In the genomic region with DNA sequence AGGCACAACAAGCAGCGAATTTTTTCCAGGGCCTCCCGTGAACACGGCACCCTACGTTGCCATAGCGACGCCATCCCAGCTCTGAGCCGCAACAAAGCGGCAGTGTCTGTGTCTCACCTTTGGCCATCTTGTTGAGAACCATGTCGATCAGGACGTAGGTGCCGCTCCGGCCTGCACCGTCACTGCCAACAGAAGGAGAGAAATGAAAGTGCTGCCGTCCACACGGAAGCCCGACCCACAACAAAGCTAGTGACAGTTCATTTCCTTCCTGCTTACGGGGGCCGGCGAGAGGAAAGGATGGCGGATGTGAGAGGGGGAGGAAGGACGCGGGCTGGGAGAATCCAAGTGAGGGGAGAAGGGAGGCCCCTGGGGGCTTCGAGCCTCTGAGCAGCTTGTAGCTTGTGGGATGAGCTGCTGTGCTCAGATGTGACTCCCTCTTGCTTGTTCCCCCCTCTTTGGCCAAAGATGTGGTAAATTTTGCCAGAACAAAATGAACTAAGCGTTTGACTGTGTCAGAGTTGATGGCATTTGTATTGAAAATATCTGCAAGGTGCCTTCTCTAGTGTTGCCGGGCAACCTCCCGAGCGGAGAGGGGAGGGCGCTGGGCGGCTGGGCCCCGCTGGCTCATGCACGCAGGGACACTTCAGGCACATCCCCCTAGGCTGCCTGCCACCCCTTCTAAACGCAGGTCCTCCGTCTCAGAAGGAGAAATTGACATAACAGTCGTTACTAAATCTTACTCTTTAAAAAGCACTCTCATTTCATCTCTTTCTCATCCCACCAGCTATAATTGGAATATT, we compare ENCODE assay signal across 7 cellular contexts.
DNase-seq lines count a peak whose midpoint lies in the region; ATAC-seq and TF ChIP-seq lines count a peak whose summit lies in the region.

No MANE protein-coding gene starts in this region.

- H3K4me1 Mint-ChIP-seq in memory B cell = peaks cover 19% of the 10 kb centered on the region

- H3K4me3 ChIP-seq in Jurkat, Clone E6-1 (ENCODE audit: low read length) = peak overlapping the region; percentile 21; the same call in 1 of the 2 replicates
- H3K4me3 ChIP-seq in dorsolateral prefrontal cortex = peak overlapping the region; percentile 30 to 84 (median 65)

- peak; percentile 26 for DNase-seq in Jurkat, Clone E6-1 (ENCODE audit: low read depth, low spot score)
- DNase-seq in activated CD4-positive, alpha-beta T cell treated with anti-CD3 and anti-CD28 coated beads, Interleukin-2, amount 50 U/mL, for 1 hour = peak; percentile 72
- DNase-seq in dorsolateral prefrontal cortex (peak in 9 of 10 donors; percentile 10 to 75 (median 53)), memory B cell (ENCODE audit: low spot score in 2 of 2) (peak; percentile 22 to 23), NCI-H82 treated with DMSO at 0.1 percent for 48 hours (lab: John Stamatoyannopoulos, UW; ENCODE audit: unreplicated experiment) (no peak)
- peak in 2 of 3 donors; percentile 31 to 40 for DNase-seq in stimulated activated CD4-positive, alpha-beta T cell treated with anti-CD3 and anti-CD28 coated beads, TNF-alpha, amount 100 ng/mL, for 48 hours (ENCODE audit: low read depth in 3 of 3)

- peak overlapping the region; percentile 89 for H3K4me3 Mint-ChIP-seq in memory B cell

- H3K36me3 Mint-ChIP-seq in memory B cell = no peaks in the 10 kb centered on the region

- ATAC-seq in GM19463 (IDR thresholded peaks at IDR 0.05; ENCODE audit: unreplicated experiment) = peak; percentile 72
- peak; percentile 81 for ATAC-seq in memory B cell (ENCODE audit: low read depth)

- no peaks in the 10 kb centered on the region for H3K27me3 ChIP-seq in dorsolateral prefrontal cortex

- peak overlapping the region in 55 of 59 donors; percentile 16 to 87 (median 71) for H3K27ac ChIP-seq in dorsolateral prefrontal cortex

- H3K27ac Mint-ChIP-seq in memory B cell = peak overlapping the region; percentile 90

- intact Hi-C loops in dorsolateral prefrontal cortex (cut with DNase I) = no loop called here

- no peak for TF ChIP-seq CTCF in dorsolateral prefrontal cortex (IDR thresholded peaks at IDR 0.05 in 54 of 56, conservative IDR thresholded peaks at IDR 0.05 in 2 of 56; ENCODE audit: low read depth in 1 of 56, partially characterized antibody in 56 of 56)

- no peaks in the 10 kb centered on the region for H3K9me3 Mint-ChIP-seq in memory B cell

- peaks cover 3% of the 10 kb centered on the region for H3K27me3 Mint-ChIP-seq in memory B cell
